Comparison of ENCODE assay signal across 1 cellular context in the genomic region with DNA sequence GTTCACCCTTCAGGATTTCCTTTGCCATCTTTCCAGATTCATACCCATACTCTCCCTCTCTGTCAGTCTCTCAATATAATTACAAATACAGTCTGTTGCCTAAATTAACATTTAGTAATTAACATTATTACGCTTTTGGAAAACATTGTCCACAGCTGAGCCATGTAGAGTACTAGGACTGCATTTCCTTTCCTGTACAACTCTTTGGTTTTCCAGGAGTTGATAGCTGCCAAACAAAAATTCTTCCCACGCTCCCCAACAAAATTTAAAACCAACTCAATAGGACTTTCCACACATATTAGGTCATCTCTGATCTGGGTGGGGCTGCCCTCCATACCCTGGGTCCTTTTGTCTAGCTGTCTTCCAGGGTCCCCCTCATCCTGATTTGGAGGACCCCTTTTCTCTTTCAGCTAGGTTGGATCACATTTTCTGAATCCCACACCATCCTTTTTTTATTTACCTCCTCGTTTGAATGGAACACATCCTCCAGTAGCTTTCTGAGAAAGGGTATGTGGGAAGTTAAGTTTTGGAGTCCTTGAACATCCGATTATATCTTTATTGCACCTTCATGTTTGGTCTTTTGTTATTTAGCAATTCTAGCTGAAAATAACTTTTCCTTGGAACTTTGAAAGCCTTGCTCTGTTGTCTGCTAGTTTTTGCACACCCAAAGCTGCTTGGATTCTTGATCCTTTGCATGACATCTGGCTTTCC.
A peak's percentile ranks its signal among the peaks of the same experiment; 100 is the strongest.
TF ChIP-seq lines count a peak whose summit lies in the region.

No MANE protein-coding gene starts in this region.

TF ChIP-seq in K562, 482 proteins besides CTCF, POLR2A, EP300 and RAD21 (continued from another document):
- TF ChIP-seq, protein P1, sequence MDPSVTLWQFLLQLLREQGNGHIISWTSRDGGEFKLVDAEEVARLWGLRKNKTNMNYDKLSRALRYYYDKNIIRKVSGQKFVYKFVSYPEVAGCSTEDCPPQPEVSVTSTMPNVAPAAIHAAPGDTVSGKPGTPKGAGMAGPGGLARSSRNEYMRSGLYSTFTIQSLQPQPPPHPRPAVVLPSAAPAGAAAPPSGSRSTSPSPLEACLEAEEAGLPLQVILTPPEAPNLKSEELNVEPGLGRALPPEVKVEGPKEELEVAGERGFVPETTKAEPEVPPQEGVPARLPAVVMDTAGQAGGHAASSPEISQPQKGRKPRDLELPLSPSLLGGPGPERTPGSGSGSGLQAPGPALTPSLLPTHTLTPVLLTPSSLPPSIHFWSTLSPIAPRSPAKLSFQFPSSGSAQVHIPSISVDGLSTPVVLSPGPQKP (CRISPR knock-in tag; IDR thresholded peaks at IDR 0.05), result no peak
- TF ChIP-seq NELFE (IDR thresholded peaks at IDR 0.05; ENCODE audit: insufficient read depth, insufficient read length), result no peak
- TF ChIP-seq EHMT2 (IDR thresholded peaks at IDR 0.05), result no peak
- peak; percentile 67 for TF ChIP-seq BCOR (IDR thresholded peaks at IDR 0.05)
- 0 out of 2 replicates have a peak, but pooled peaks have one; percentile 43 for TF ChIP-seq CBX5 (IDR thresholded peaks at IDR 0.05; ENCODE audit: borderline replicate concordance, low read depth)
- TF ChIP-seq ZNF23 (CRISPR knock-in tag; IDR thresholded peaks at IDR 0.05), result no peak
- TF ChIP-seq, protein P2, sequence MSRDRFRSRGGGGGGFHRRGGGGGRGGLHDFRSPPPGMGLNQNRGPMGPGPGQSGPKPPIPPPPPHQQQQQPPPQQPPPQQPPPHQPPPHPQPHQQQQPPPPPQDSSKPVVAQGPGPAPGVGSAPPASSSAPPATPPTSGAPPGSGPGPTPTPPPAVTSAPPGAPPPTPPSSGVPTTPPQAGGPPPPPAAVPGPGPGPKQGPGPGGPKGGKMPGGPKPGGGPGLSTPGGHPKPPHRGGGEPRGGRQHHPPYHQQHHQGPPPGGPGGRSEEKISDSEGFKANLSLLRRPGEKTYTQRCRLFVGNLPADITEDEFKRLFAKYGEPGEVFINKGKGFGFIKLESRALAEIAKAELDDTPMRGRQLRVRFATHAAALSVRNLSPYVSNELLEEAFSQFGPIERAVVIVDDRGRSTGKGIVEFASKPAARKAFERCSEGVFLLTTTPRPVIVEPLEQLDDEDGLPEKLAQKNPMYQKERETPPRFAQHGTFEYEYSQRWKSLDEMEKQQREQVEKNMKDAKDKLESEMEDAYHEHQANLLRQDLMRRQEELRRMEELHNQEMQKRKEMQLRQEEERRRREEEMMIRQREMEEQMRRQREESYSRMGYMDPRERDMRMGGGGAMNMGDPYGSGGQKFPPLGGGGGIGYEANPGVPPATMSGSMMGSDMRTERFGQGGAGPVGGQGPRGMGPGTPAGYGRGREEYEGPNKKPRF (IDR thresholded peaks at IDR 0.05; ENCODE audit: low read depth, low read length), result no peak
- TF ChIP-seq, protein P3, sequence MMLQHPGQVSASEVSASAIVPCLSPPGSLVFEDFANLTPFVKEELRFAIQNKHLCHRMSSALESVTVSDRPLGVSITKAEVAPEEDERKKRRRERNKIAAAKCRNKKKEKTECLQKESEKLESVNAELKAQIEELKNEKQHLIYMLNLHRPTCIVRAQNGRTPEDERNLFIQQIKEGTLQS (IDR thresholded peaks at IDR 0.05), result no peak
- TF ChIP-seq, protein P3 (CRISPR knock-in tag; conservative IDR thresholded peaks at IDR 0.05), result no peak
- TF ChIP-seq MED1 (CRISPR knock-in tag; IDR thresholded peaks at IDR 0.05; ENCODE audit: borderline replicate concordance), result no peak
- no peak for TF ChIP-seq RFX7 (CRISPR knock-in tag; IDR thresholded peaks at IDR 0.05)
- no peak for TF ChIP-seq XRCC4 (IDR thresholded peaks at IDR 0.05; ENCODE audit: extremely low read depth, insufficient read depth, insufficient read length)
- TF ChIP-seq, protein P4, sequence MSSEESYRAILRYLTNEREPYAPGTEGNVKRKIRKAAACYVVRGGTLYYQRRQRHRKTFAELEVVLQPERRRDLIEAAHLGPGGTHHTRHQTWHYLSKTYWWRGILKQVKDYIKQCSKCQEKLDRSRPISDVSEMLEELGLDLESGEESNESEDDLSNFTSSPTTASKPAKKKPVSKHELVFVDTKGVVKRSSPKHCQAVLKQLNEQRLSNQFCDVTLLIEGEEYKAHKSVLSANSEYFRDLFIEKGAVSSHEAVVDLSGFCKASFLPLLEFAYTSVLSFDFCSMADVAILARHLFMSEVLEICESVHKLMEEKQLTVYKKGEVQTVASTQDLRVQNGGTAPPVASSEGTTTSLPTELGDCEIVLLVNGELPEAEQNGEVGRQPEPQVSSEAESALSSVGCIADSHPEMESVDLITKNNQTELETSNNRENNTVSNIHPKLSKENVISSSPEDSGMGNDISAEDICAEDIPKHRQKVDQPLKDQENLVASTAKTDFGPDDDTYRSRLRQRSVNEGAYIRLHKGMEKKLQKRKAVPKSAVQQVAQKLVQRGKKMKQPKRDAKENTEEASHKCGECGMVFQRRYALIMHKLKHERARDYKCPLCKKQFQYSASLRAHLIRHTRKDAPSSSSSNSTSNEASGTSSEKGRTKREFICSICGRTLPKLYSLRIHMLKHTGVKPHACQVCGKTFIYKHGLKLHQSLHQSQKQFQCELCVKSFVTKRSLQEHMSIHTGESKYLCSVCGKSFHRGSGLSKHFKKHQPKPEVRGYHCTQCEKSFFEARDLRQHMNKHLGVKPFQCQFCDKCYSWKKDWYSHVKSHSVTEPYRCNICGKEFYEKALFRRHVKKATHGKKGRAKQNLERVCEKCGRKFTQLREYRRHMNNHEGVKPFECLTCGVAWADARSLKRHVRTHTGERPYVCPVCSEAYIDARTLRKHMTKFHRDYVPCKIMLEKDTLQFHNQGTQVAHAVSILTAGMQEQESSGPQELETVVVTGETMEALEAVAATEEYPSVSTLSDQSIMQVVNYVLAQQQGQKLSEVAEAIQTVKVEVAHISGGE (CRISPR knock-in tag; IDR thresholded peaks at IDR 0.05), result no peak
- TF ChIP-seq HDAC6 (IDR thresholded peaks at IDR 0.05; ENCODE audit: low read depth, low read length), result no peak
- TF ChIP-seq TRIM28 (IDR thresholded peaks at IDR 0.05), result peak; percentile 92
- TF ChIP-seq FOSL1 (tag; conservative IDR thresholded peaks at IDR 0.05), result no peak
- no peak for TF ChIP-seq ZNF717 (CRISPR knock-in tag; IDR thresholded peaks at IDR 0.05)
- TF ChIP-seq TCF7L2 (IDR thresholded peaks at IDR 0.05; ENCODE audit: low read depth, low read length), result no peak
- TF ChIP-seq, protein P5, sequence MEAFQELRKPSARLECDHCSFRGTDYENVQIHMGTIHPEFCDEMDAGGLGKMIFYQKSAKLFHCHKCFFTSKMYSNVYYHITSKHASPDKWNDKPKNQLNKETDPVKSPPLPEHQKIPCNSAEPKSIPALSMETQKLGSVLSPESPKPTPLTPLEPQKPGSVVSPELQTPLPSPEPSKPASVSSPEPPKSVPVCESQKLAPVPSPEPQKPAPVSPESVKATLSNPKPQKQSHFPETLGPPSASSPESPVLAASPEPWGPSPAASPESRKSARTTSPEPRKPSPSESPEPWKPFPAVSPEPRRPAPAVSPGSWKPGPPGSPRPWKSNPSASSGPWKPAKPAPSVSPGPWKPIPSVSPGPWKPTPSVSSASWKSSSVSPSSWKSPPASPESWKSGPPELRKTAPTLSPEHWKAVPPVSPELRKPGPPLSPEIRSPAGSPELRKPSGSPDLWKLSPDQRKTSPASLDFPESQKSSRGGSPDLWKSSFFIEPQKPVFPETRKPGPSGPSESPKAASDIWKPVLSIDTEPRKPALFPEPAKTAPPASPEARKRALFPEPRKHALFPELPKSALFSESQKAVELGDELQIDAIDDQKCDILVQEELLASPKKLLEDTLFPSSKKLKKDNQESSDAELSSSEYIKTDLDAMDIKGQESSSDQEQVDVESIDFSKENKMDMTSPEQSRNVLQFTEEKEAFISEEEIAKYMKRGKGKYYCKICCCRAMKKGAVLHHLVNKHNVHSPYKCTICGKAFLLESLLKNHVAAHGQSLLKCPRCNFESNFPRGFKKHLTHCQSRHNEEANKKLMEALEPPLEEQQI (IDR thresholded peaks at IDR 0.05), result no peak
- peak in 1 of 2 experiments; percentile 96; a peak in 2 of 3 replicates for TF ChIP-seq CBX3 (IDR thresholded peaks at IDR 0.05; ENCODE audit: borderline replicate concordance in 1 of 2, low read length in 2 of 2)
- TF ChIP-seq ZC3H4 (CRISPR knock-in tag; IDR thresholded peaks at IDR 0.05; ENCODE audit: borderline replicate concordance), result no peak
- TF ChIP-seq NFRKB (IDR thresholded peaks at IDR 0.05; ENCODE audit: low read depth), result no peak
- TF ChIP-seq ZNF695 (CRISPR knock-in tag; IDR thresholded peaks at IDR 0.05), result no peak
- TF ChIP-seq POLR2AphosphoS5 (IDR thresholded peaks at IDR 0.05; ENCODE audit: control insufficient read depth, insufficient read depth, low read depth, low read length), result no peak
- no peak for TF ChIP-seq MIER1 (IDR thresholded peaks at IDR 0.05; ENCODE audit: low read depth)
- TF ChIP-seq SREBF1 (IDR thresholded peaks at IDR 0.05; ENCODE audit: borderline replicate concordance, low read depth, low read length), result no peak
- TF ChIP-seq ZNF644 (tag; IDR thresholded peaks at IDR 0.05; ENCODE audit: low read depth), result no peak
- TF ChIP-seq, protein P6, sequence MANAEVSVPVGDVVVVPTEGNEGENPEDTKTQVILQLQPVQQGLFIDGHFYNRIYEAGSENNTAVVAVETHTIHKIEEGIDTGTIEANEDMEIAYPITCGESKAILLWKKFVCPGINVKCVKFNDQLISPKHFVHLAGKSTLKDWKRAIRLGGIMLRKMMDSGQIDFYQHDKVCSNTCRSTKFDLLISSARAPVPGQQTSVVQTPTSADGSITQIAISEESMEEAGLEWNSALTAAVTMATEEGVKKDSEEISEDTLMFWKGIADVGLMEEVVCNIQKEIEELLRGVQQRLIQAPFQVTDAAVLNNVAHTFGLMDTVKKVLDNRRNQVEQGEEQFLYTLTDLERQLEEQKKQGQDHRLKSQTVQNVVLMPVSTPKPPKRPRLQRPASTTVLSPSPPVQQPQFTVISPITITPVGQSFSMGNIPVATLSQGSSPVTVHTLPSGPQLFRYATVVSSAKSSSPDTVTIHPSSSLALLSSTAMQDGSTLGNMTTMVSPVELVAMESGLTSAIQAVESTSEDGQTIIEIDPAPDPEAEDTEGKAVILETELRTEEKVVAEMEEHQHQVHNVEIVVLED (CRISPR knock-in tag; IDR thresholded peaks at IDR 0.05), result no peak
- TF ChIP-seq ZNF121 (CRISPR knock-in tag; conservative IDR thresholded peaks at IDR 0.05), result no peak
- TF ChIP-seq ETS2 (tag; IDR thresholded peaks at IDR 0.05; ENCODE audit: borderline replicate concordance, poor library complexity, severe bottlenecking), result no peak
- no peak for TF ChIP-seq MAZ (CRISPR knock-in tag; conservative IDR thresholded peaks at IDR 0.05 in 1 of 2, IDR thresholded peaks at IDR 0.05 in 1 of 2)
- no peak for TF ChIP-seq POLR3A (IDR thresholded peaks at IDR 0.05; ENCODE audit: borderline replicate concordance, extremely low read depth, insufficient read depth, insufficient read length)
- TF ChIP-seq PPARD (CRISPR knock-in tag; IDR thresholded peaks at IDR 0.05), result no peak
- TF ChIP-seq, protein P7, sequence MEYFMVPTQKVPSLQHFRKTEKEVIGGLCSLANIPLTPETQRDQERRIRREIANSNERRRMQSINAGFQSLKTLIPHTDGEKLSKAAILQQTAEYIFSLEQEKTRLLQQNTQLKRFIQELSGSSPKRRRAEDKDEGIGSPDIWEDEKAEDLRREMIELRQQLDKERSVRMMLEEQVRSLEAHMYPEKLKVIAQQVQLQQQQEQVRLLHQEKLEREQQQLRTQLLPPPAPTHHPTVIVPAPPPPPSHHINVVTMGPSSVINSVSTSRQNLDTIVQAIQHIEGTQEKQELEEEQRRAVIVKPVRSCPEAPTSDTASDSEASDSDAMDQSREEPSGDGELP (CRISPR knock-in tag; IDR thresholded peaks at IDR 0.05; ENCODE audit: borderline replicate concordance), result no peak
- peak; percentile 63; the same call in 1 of the 2 replicates for TF ChIP-seq CBX1 (IDR thresholded peaks at IDR 0.05; ENCODE audit: low read depth)
- TF ChIP-seq, protein P8, sequence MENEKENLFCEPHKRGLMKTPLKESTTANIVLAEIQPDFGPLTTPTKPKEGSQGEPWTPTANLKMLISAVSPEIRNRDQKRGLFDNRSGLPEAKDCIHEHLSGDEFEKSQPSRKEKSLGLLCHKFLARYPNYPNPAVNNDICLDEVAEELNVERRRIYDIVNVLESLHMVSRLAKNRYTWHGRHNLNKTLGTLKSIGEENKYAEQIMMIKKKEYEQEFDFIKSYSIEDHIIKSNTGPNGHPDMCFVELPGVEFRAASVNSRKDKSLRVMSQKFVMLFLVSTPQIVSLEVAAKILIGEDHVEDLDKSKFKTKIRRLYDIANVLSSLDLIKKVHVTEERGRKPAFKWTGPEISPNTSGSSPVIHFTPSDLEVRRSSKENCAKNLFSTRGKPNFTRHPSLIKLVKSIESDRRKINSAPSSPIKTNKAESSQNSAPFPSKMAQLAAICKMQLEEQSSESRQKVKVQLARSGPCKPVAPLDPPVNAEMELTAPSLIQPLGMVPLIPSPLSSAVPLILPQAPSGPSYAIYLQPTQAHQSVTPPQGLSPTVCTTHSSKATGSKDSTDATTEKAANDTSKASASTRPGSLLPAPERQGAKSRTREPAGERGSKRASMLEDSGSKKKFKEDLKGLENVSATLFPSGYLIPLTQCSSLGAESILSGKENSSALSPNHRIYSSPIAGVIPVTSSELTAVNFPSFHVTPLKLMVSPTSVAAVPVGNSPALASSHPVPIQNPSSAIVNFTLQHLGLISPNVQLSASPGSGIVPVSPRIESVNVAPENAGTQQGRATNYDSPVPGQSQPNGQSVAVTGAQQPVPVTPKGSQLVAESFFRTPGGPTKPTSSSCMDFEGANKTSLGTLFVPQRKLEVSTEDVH (IDR thresholded peaks at IDR 0.05; ENCODE audit: low read depth, partially characterized antibody), result no peak
- no peak for TF ChIP-seq BRD4 (IDR thresholded peaks at IDR 0.05)
- TF ChIP-seq BACH1 (tag; IDR thresholded peaks at IDR 0.05), result no peak
- no peak for TF ChIP-seq YY1 (IDR thresholded peaks at IDR 0.05; ENCODE audit: borderline replicate concordance in 1 of 3, control insufficient read depth in 1 of 3, extremely low read depth in 1 of 3, insufficient read depth in 3 of 3, insufficient read length in 1 of 3, insufficient replicate concordance in 2 of 3, low read depth in 1 of 3, low read length in 2 of 3)
- no peak for TF ChIP-seq CBFA2T3 (IDR thresholded peaks at IDR 0.05)
